ENCODE assay signal across 1 cellular context in the genomic region with DNA sequence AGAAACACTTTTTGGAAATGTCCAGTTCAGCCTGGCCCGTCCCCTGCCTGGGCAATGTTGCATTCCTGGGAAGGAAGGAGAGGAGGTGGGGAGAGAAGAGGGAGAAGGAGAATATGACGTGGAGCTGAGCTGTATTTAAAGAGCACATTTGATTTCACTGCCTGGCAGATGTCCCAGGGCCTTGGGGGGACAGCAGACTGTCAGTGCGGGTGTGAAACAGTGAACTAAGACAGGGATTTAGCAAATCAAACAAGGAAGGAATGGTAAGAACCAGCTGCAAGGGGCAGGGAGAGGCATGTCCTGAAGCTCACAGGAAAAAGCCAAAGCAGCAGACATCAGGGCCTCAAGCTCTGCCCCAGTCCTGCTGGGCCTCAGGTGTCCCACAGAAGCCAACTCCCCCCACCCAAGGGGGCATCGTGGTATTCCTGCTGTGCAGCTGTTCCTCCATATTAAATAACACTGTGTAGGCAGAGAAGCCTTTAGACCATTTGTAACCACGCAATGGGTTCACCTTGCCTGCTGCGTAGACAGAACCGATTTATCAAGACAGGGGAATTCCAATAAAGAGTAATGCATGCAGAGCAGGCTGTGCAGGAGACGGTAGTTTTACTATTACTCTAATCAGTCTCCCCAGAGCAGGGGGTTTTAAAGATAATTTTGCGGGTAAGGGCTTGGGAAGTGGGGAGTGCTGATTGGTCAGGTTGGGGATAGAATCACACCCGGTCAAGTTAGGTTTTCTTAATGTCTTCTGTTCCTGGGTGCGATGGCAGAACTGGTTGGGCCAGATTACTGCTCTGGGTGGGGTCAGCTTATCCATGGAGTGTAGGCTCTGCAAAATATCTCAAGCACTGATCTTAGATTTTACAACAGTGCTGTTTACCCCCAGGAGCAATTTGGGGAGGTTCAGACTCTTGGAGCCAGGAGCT.
TF ChIP-seq lines count a peak whose summit lies in the region.

No MANE protein-coding gene starts in this region.

TF ChIP-seq in WTC11, 78 proteins besides CTCF, POLR2A, EP300 and RAD21 (continued from another document):
- TF ChIP-seq GABPB1 (CRISPR knock-in tag; IDR thresholded peaks at IDR 0.05) (no peak), ZNF121 (CRISPR knock-in tag; IDR thresholded peaks at IDR 0.05) (no peak), NR3C1 (CRISPR knock-in tag; conservative IDR thresholded peaks at IDR 0.05; ENCODE audit: low read depth) (no peak), SOX15 (CRISPR knock-in tag; IDR thresholded peaks at IDR 0.05) (no peak), ZNF263 (CRISPR knock-in tag; IDR thresholded peaks at IDR 0.05; ENCODE audit: low read depth) (no peak), TP53 (CRISPR knock-in tag; IDR thresholded peaks at IDR 0.05) (no peak), NFATC4 (CRISPR knock-in tag; IDR thresholded peaks at IDR 0.05) (no peak), TCF7 (CRISPR knock-in tag; IDR thresholded peaks at IDR 0.05; ENCODE audit: low read depth) (no peak), RELA (CRISPR knock-in tag; IDR thresholded peaks at IDR 0.05; ENCODE audit: borderline replicate concordance) (no peak), TEAD1 (CRISPR knock-in tag; IDR thresholded peaks at IDR 0.05) (no peak), RORB (CRISPR knock-in tag; IDR thresholded peaks at IDR 0.05) (no peak)
- TF ChIP-seq, protein P1, sequence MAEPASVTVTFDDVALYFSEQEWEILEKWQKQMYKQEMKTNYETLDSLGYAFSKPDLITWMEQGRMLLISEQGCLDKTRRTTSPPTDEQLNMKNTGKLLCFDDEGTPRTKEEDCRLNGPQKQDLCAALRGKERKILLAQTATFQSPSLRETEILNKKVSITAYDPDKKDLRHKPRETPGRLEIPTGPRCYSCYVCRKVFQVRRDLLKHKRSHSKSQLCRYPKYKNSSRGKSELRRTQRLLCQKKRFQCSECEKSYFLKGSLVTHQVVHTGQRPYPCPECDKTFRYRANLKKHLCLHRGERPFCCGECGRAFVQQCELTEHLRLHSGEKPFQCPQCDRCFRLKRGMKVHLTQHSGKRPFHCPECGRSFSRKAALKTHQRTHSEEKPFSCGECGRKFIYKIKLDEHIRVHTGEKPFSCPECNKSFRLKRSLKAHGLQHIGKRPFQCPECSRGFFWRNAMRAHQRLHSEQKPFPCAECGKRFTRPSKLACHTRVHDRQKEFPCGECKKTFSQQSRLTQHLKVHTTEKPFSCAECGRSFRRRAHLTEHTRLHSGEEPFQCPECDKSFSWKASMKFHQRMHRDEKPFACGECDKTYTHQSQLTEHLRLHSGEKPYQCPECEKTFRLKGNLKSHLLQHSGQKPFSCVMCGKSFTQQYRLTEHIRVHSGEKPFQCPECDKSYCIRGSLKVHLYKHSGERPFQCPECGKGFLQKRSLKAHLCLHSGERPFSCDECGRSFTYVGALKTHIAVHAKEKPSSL (CRISPR knock-in tag; conservative IDR thresholded peaks at IDR 0.05) = no peak
